Comparison of ENCODE assay signal across 8 cellular contexts in the genomic region with DNA sequence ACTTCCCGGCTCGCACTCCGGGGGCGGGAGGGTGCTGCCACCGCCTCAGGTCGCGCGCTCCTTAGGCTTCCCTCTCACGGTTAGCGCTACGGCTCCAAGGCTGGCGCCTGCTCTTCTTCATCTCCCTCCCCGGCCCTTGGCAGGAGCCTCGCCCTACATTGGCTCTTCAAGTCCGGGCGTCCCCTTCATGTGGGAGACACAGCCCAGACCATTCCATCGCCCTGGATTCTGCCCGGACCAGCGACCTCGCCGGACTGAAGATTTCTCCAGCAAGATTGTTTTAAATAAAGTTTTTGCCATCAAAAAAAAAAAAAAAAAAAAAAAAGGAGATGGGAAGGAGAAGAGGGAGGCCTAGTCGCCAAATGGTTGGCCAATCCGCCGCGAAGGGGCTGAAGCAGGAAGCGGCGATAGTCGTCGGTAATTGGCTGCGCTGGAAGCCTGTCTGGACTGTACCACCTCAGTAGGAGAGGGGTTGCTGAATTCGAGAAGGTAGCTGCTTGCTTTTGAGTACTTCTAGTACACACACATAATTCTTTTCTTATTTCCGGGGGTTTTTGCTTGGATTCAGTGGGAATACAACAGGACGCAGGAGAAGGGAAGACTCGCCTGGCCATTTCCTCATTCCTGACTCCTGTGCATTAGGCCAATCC. TPM values are rescaled to one million over a fixed set of nuclear protein-coding genes. Genes with fewer than 3 reads are reported as not detected.
A peak's percentile ranks its signal among the peaks of the same experiment; 100 is the strongest.
DNase-seq lines count a peak whose midpoint lies in the region; ATAC-seq and TF ChIP-seq lines count a peak whose summit lies in the region.

No MANE protein-coding gene starts in this region.

- H3K36me3 ChIP-seq in HAP-1 (replicated peaks) (peaks cover 9% of the 10 kb centered on the region), MG63 (peaks cover 27% of the 10 kb centered on the region), neural cell (ENCODE audit: insufficient read depth, low read length) (no peaks in the 10 kb centered on the region)

- peak overlapping the region; percentile 99 to 100 for H3K27ac Mint-ChIP-seq in stimulated activated naive CD8-positive, alpha-beta T cell treated with anti-CD3 and anti-CD28 coated beads, Interleukin-15, amount 100 ng/mL, for 72 hours

- peak overlapping the region; percentile 89 to 91 for H3K4me3 Mint-ChIP-seq in stimulated activated naive CD8-positive, alpha-beta T cell treated with anti-CD3 and anti-CD28 coated beads, Interleukin-15, amount 100 ng/mL, for 72 hours

- no peaks in the 10 kb centered on the region for H3K9me2 ChIP-seq in neural cell (ENCODE audit: insufficient read depth, low read length)

- H3K9me3 ChIP-seq in HAP-1 = no peaks in the 10 kb centered on the region
- no peaks in the 10 kb centered on the region for H3K9me3 ChIP-seq in MG63
- H3K9me3 ChIP-seq in neural cell (ENCODE audit: low read length) = no peaks in the 10 kb centered on the region

- peak; percentile 40 for TF ChIP-seq RAD21 in neural cell (conservative IDR thresholded peaks at IDR 0.05)

- peak overlapping the region; percentile 75 for H3K4me3 ChIP-seq in HAP-1
- peak overlapping the region; percentile 92 for H3K4me3 ChIP-seq in MG63
- H3K4me3 ChIP-seq in fibroblast of villous mesenchyme (ENCODE audit: low read depth, low read length) = peak overlapping the region; percentile 98
- peak overlapping the region; percentile 99 for H3K4me3 ChIP-seq in neural cell (ENCODE audit: low read length)

- H3K27ac ChIP-seq in neural cell (ENCODE audit: low read length) = peak overlapping the region; percentile 89

- H3K9ac ChIP-seq in neural cell (ENCODE audit: low read length) = peak overlapping the region; percentile 70

- DNase-seq in G401 (ENCODE audit: low spot score) (peak; percentile 99), HAP-1 (ENCODE audit: low spot score in 2 of 2) (peak; percentile 95 to 96), MG63 (peak; percentile 98), SHP77 treated with DMSO at 0.1 percent for 48 hours (lab: John Stamatoyannopoulos, UW) (peak; percentile 92), activated gamma-delta T cell treated with Interleukin-2 at 50 U/mL for 16 hours (peak; percentile 91), fibroblast of villous mesenchyme (ENCODE audit: low read depth) (peak; percentile 99)
- DNase-seq in stimulated activated naive CD8-positive, alpha-beta T cell treated with anti-CD3 and anti-CD28 coated beads, Interleukin-15, amount 100 ng/mL, for 72 hours = peak; percentile 91 to 96

- in situ Hi-C loops in G401 (cut with HindIII; ENCODE audit: low sequenced_read_pairs) = no loop called here
- in situ Hi-C loops in HAP-1 (cut with MboI; ENCODE audit: low sequenced_read_pairs) = loop anchor here (10.0 kb wide), 2 partner anchors 322 to 908 kb away; partner anchors contain the start of genes LPXN and ZFP91

- H4K20me1 ChIP-seq in neural cell (ENCODE audit: insufficient read depth) = no peaks in the 10 kb centered on the region

- TF ChIP-seq CTCF in fibroblast of villous mesenchyme (IDR thresholded peaks at IDR 0.05; ENCODE audit: insufficient read depth, low read depth, low read length) (no peak), neural cell (IDR thresholded peaks at IDR 0.05; ENCODE audit: poor library complexity, severe bottlenecking) (peak; percentile 30)

- peak overlapping the region; percentile 56 for H2AFZ ChIP-seq in neural cell (ENCODE audit: low read depth, low read length)

- H3K4me1 ChIP-seq in HAP-1 = peaks cover 5% of the 10 kb centered on the region; the same call in 1 of the 2 replicates

- H3K4me2 ChIP-seq in neural cell (ENCODE audit: low read length) = peak overlapping the region; percentile 69

- H3K9me3 Mint-ChIP-seq in stimulated activated naive CD8-positive, alpha-beta T cell treated with anti-CD3 and anti-CD28 coated beads, Interleukin-15, amount 100 ng/mL, for 72 hours = no peaks in the 10 kb centered on the region

- no peaks in the 10 kb centered on the region for H3K27me3 ChIP-seq in HAP-1 (ENCODE audit: low read depth)
- H3K27me3 ChIP-seq in MG63 = no peaks in the 10 kb centered on the region
- no peaks in the 10 kb centered on the region for H3K27me3 ChIP-seq in neural cell (ENCODE audit: insufficient read depth, low read depth, low read length)

- peaks cover 43% of the 10 kb centered on the region for H3K4me1 Mint-ChIP-seq in stimulated activated naive CD8-positive, alpha-beta T cell treated with anti-CD3 and anti-CD28 coated beads, Interleukin-15, amount 100 ng/mL, for 72 hours

- peak; percentile 8 for TF ChIP-seq EP300 in neural cell (conservative IDR thresholded peaks at IDR 0.05; ENCODE audit: poor library complexity, severe bottlenecking)

- H3F3A ChIP-seq in neural cell (ENCODE audit: insufficient read depth, low read length, poor library complexity, severe bottlenecking) = no peaks in the 10 kb centered on the region

- peaks cover 35% of the 10 kb centered on the region for H3K79me2 ChIP-seq in neural cell (replicated peaks; ENCODE audit: insufficient read depth, low read length)

- no peaks in the 10 kb centered on the region for H3K27me3 Mint-ChIP-seq in stimulated activated naive CD8-positive, alpha-beta T cell treated with anti-CD3 and anti-CD28 coated beads, Interleukin-15, amount 100 ng/mL, for 72 hours

- ATAC-seq in stimulated activated naive CD8-positive, alpha-beta T cell treated with anti-CD3 and anti-CD28 coated beads, Interleukin-15, amount 100 ng/mL, for 72 hours = peak; percentile 72

TF ChIP-seq in neural cell, 6 proteins besides CTCF, POLR2A, EP300 and RAD21:
- TF ChIP-seq MXI1 (conservative IDR thresholded peaks at IDR 0.05; ENCODE audit: poor library complexity, severe bottlenecking) (no peak), EZH2 (IDR thresholded peaks at IDR 0.05; ENCODE audit: borderline replicate concordance, insufficient read depth, low read length, poor library complexity, severe bottlenecking) (no peak), POLR2AphosphoS5 (IDR thresholded peaks at IDR 0.05) (peak; percentile 44), TAF1 (IDR thresholded peaks at IDR 0.05; ENCODE audit: low read depth) (no peak), SMC3 (conservative IDR thresholded peaks at IDR 0.05; ENCODE audit: poor library complexity) (peak; percentile 47)
- TF ChIP-seq, protein P1, sequence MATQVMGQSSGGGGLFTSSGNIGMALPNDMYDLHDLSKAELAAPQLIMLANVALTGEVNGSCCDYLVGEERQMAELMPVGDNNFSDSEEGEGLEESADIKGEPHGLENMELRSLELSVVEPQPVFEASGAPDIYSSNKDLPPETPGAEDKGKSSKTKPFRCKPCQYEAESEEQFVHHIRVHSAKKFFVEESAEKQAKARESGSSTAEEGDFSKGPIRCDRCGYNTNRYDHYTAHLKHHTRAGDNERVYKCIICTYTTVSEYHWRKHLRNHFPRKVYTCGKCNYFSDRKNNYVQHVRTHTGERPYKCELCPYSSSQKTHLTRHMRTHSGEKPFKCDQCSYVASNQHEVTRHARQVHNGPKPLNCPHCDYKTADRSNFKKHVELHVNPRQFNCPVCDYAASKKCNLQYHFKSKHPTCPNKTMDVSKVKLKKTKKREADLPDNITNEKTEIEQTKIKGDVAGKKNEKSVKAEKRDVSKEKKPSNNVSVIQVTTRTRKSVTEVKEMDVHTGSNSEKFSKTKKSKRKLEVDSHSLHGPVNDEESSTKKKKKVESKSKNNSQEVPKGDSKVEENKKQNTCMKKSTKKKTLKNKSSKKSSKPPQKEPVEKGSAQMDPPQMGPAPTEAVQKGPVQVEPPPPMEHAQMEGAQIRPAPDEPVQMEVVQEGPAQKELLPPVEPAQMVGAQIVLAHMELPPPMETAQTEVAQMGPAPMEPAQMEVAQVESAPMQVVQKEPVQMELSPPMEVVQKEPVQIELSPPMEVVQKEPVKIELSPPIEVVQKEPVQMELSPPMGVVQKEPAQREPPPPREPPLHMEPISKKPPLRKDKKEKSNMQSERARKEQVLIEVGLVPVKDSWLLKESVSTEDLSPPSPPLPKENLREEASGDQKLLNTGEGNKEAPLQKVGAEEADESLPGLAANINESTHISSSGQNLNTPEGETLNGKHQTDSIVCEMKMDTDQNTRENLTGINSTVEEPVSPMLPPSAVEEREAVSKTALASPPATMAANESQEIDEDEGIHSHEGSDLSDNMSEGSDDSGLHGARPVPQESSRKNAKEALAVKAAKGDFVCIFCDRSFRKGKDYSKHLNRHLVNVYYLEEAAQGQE (IDR thresholded peaks at IDR 0.05; ENCODE audit: borderline replicate concordance) = peak; percentile 63

RNA-seq across cellular contexts. Expression of gene ZDHHC5, which starts 0.7 kb away (rescaled TPM):
- total RNA-seq in G401 (2014; rRNA removed; shearing (Covaris generic)) = 46.5 and 49.0 TPM in 2 replicates
- total RNA-seq in MG63 (2014; rRNA removed; shearing (Covaris generic); ENCODE audit: low replicate concordance) = 30.5 and 33.3 TPM in 2 replicates
- total RNA-seq in fibroblast of villous mesenchyme = 39.0 and 59.6 TPM in 2 replicates
- polyA plus RNA-seq in neural cell = 15.8 and 17.4 TPM in 2 replicates
- 36.7 and 40.4 TPM in 2 replicates for polyA minus RNA-seq in neural cell

RNA-seq across cellular contexts. Expression of gene CLP1, which starts 9.6 kb away (rescaled TPM):
- 30.5 and 33.9 TPM in 2 replicates for total RNA-seq in G401 (2014; rRNA removed; shearing (Covaris generic))
- 16.8 and 27.4 TPM in 2 replicates for total RNA-seq in MG63 (2014; rRNA removed; shearing (Covaris generic); ENCODE audit: low replicate concordance)
- total RNA-seq in fibroblast of villous mesenchyme = 16.4 and 19.0 TPM in 2 replicates
- 18.2 and 22.7 TPM in 2 replicates for polyA plus RNA-seq in neural cell
- 23.5 and 25.8 TPM in 2 replicates for polyA minus RNA-seq in neural cell

RNA-seq across cellular contexts. Expression of gene YPEL4, which starts 17.5 kb away (rescaled TPM):
- total RNA-seq in G401 (2014; rRNA removed; shearing (Covaris generic)) = 2.1 TPM in 1 of 2 replicates, not detected in the other
- not detected in 2 replicates for total RNA-seq in MG63 (2014; rRNA removed; shearing (Covaris generic); ENCODE audit: low replicate concordance)
- 0.43 and 0.64 TPM in 2 replicates for total RNA-seq in fibroblast of villous mesenchyme
- polyA plus RNA-seq in neural cell = 18.4 and 19.8 TPM in 2 replicates
- 3.9 and 5.6 TPM in 2 replicates for polyA minus RNA-seq in neural cell

RNA-seq across cellular contexts. Expression of gene MED19, which starts 44.8 kb away (rescaled TPM):
- 28.9 and 40.7 TPM in 2 replicates for total RNA-seq in G401 (2014; rRNA removed; shearing (Covaris generic))
- total RNA-seq in MG63 (2014; rRNA removed; shearing (Covaris generic); ENCODE audit: low replicate concordance) = 22.0 and 44.8 TPM in 2 replicates
- total RNA-seq in fibroblast of villous mesenchyme = 11.2 and 14.2 TPM in 2 replicates
- 46.4 and 62.4 TPM in 2 replicates for polyA plus RNA-seq in neural cell
- 37.0 and 39.8 TPM in 2 replicates for polyA minus RNA-seq in neural cell

RNA-seq across cellular contexts. Expression of gene TMX2, which starts 45.2 kb away (rescaled TPM):
- 104 and 145 TPM in 2 replicates for total RNA-seq in G401 (2014; rRNA removed; shearing (Covaris generic))
- total RNA-seq in MG63 (2014; rRNA removed; shearing (Covaris generic); ENCODE audit: low replicate concordance) = 139 and 143 TPM in 2 replicates
- 62.8 and 79.9 TPM in 2 replicates for total RNA-seq in fibroblast of villous mesenchyme
- 119 and 130 TPM in 2 replicates for polyA plus RNA-seq in neural cell
- 58.9 and 65.3 TPM in 2 replicates for polyA minus RNA-seq in neural cell

Comparison
In these comparisons a context has a peak if more than half of its experiments do, and no peak if none do; other contexts are left out.
1. Peak in every context shown above with its lines: DNase-seq, ATAC-seq, H3K4me3 ChIP-seq and H3K27ac ChIP-seq.